Comparison of ENCODE assay signal across 13 cellular contexts in genomic region chr22:27669798-27670599, GRCh38.
DNase-seq lines count a peak whose midpoint lies in the region; TF ChIP-seq lines count a peak whose summit lies in the region.
"Had no signal": no experiment of that assay in that cellular context is flagged by ENCODE, and none has a peak within 500 bp of the region (broad histone marks: within the 10 kb centered on the region; RNA-seq: fewer than 3 reads in every experiment).

No MANE protein-coding gene starts in this region.

- peaks cover 27% of the 10 kb centered on the region for H3K27me3 Mint-ChIP-seq in nephron (ENCODE audit: low read depth)

- H3K27ac ChIP-seq in RWPE1, result peak overlapping the region; percentile 88

- TF ChIP-seq CTCF in RWPE1 (conservative IDR thresholded peaks at IDR 0.05; ENCODE audit: low read depth), result no peak
- TF ChIP-seq CTCF in fibroblast of mammary gland (conservative IDR thresholded peaks at IDR 0.05; ENCODE audit: control insufficient read depth, insufficient read depth, low read depth, low read length), result no peak
- no peak for TF ChIP-seq CTCF in nephron (IDR thresholded peaks at IDR 0.05; ENCODE audit: unreplicated experiment in 3 of 3)

- CTCF ChIA-PET in RWPE1 (lab: Yijun Ruan, JAX), result no interaction called here

- H3K36me3 Mint-ChIP-seq in nephron (ENCODE audit: low read depth), result peaks cover 7% of the 10 kb centered on the region
- H3K36me3 Mint-ChIP-seq: T-cell had no signal

- DNase-seq in Daoy (ENCODE audit: low read depth), result peak; percentile 27
- no peak for DNase-seq in RWPE1 (ENCODE audit: low spot score)
- DNase-seq in fibroblast of mammary gland (ENCODE audit: low read depth), result peak; percentile 27
- DNase-seq in RKO (ENCODE audit: low spot score), result no peak
- DNase-seq in activated CD4-positive, alpha-beta T cell treated with anti-CD3 and anti-CD28 coated beads for 4 hours, result no peak
- DNase-seq in activated naive CD4-positive, alpha-beta T cell (lab: John Stamatoyannopoulos, UW), result no peak
- no peak for DNase-seq in amniotic stem cell (lab: John Stamatoyannopoulos, UW)
- DNase-seq: activated CD4-positive, alpha-beta T cell treated with anti-CD3 and anti-CD28 coated beads, Interleukin-2, amount 50 U/mL, for 4 hours; activated gamma-delta T cell; GF-D8; NCI-H1436 treated with DMSO at 0.1 percent for 48 hours had no signal

- H3K4me1 Mint-ChIP-seq in nephron, result peaks cover 52% of the 10 kb centered on the region

- H3K27ac Mint-ChIP-seq in nephron, result peak overlapping the region; percentile 39 to 90 (median 73)
- H3K27ac Mint-ChIP-seq: T-cell had no signal

- no peak overlapping the region for H3K4me3 ChIP-seq in fibroblast of mammary gland (ENCODE audit: control insufficient read depth, low read depth, low read length)

- peaks cover 2% of the 10 kb centered on the region for H3K9me3 Mint-ChIP-seq in nephron

- POLR2A ChIA-PET in RWPE1 (lab: Yijun Ruan, JAX; ENCODE audit: low non-redundant PET), result no interaction called here

- H3K4me3 Mint-ChIP-seq in nephron, result peak overlapping the region in 1 of 3 experiments; percentile 23
- H3K4me3 Mint-ChIP-seq: T-cell had no signal

Comparison
In these comparisons a context has a peak if more than half of its experiments do, and no peak if none do; other contexts are left out.
1. DNase-seq: peak in Daoy (single experiment) and fibroblast of mammary gland (single experiment); none in RWPE1 (single experiment), RKO (single experiment), activated CD4-positive, alpha-beta T cell treated with anti-CD3 and anti-CD28 coated beads for 4 hours (0 of 2), activated naive CD4-positive, alpha-beta T cell (0 of 4) and amniotic stem cell (single experiment).